In genomic region chr17:70622382-70623260, GRCh38 we compare ENCODE assay signal across 8 cellular contexts.
DNase-seq lines count a peak whose midpoint lies in the region; ATAC-seq and TF ChIP-seq lines count a peak whose summit lies in the region.

No MANE protein-coding gene starts in this region.

- no peaks in the 10 kb centered on the region for H3K9me3 ChIP-seq in PC-3 (ENCODE audit: low read length)
- no peaks in the 10 kb centered on the region for H3K9me3 ChIP-seq in naive thymus-derived CD4-positive, alpha-beta T cell (ENCODE audit: control insufficient read depth in 2 of 3, low read length in 3 of 3)

- H3K9me3 Mint-ChIP-seq in naive thymus-derived CD4-positive, alpha-beta T cell = peaks cover 0 to 7% (median 0%) of the 10 kb centered on the region in 11 donors

- peak overlapping the region; percentile 22 for H2AFZ ChIP-seq in PC-3 (ENCODE audit: low read length)

- peak; percentile 92 for TF ChIP-seq RAD21 in Ishikawa (IDR thresholded peaks at IDR 0.05; ENCODE audit: low read depth)

- H3K4me3 ChIP-seq in PC-3 (ENCODE audit: low read length) = peak overlapping the region; percentile 4; the same call in 1 of the 2 replicates
- no peak overlapping the region for H3K4me3 ChIP-seq in naive thymus-derived CD4-positive, alpha-beta T cell (ENCODE audit: low read length)

- H4K20me1 ChIP-seq in PC-3 (ENCODE audit: low read length) = no peaks in the 10 kb centered on the region

- intact Hi-C loops in PC-3 (cut with micrococcal nuclease) = loop anchor here (1.0 to 10.0 kb wide), 7 partner anchors 440 to 1096 kb away; no protein-coding TSS in a partner anchor
- intact Hi-C loops in naive thymus-derived CD4-positive, alpha-beta T cell (cut with micrococcal nuclease) = no loop called here

- H3F3A ChIP-seq in PC-3 (ENCODE audit: low read length, unreplicated experiment) = no peaks in the 10 kb centered on the region

- ATAC-seq in PC-3 = peak; percentile 90
- ATAC-seq in naive thymus-derived CD4-positive, alpha-beta T cell = peak; percentile 54
- ATAC-seq in GM18909 (IDR thresholded peaks at IDR 0.05; ENCODE audit: poor library complexity, unreplicated experiment) = no peak

- CTCF ChIA-PET in PC-3 (lab: Charles Lee) = interaction anchor here (0.7 to 1.2 kb wide), 2 partner anchors 441 to 454 kb away, joined by 3 to 5 read pairs; no protein-coding TSS in a partner anchor
- CTCF ChIA-PET in naive thymus-derived CD4-positive, alpha-beta T cell (lab: Charles Lee) = no interaction called here

- peaks cover 0 to under 1% (median 0%) of the 10 kb centered on the region in 5 donors for H3K27me3 Mint-ChIP-seq in naive thymus-derived CD4-positive, alpha-beta T cell

- H3K4me1 Mint-ChIP-seq in naive thymus-derived CD4-positive, alpha-beta T cell = peaks cover 0 to 7% (median 2%) of the 10 kb centered on the region in 7 donors

- H3K4me3 Mint-ChIP-seq in naive thymus-derived CD4-positive, alpha-beta T cell = peak overlapping the region in 4 of 10 donors; percentile 2 to 43 (median 28)

- H3K27ac Mint-ChIP-seq in naive thymus-derived CD4-positive, alpha-beta T cell = no peak overlapping the region

- peak overlapping the region; percentile 57 for H3K4me2 ChIP-seq in PC-3 (ENCODE audit: low read length)

- H3K9me2 ChIP-seq in PC-3 (replicated peaks; ENCODE audit: low read length) = no peaks in the 10 kb centered on the region

- H3K36me3 Mint-ChIP-seq in naive thymus-derived CD4-positive, alpha-beta T cell = peaks cover 0 to 1% (median 0%) of the 10 kb centered on the region in 5 donors

- H3K79me2 ChIP-seq in PC-3 (ENCODE audit: low read length) = no peaks in the 10 kb centered on the region

- H3K27me3 ChIP-seq in PC-3 (ENCODE audit: low read length) = no peaks in the 10 kb centered on the region
- no peaks in the 10 kb centered on the region for H3K27me3 ChIP-seq in naive thymus-derived CD4-positive, alpha-beta T cell (ENCODE audit: control insufficient read depth in 2 of 2, insufficient read depth in 2 of 2, low read length in 2 of 2)

- peaks cover 3% of the 10 kb centered on the region; the same call in 1 of the 2 replicates for H3K4me1 ChIP-seq in PC-3 (ENCODE audit: insufficient read depth, low read length)
- H3K4me1 ChIP-seq in naive thymus-derived CD4-positive, alpha-beta T cell (ENCODE audit: control insufficient read depth in 2 of 2, insufficient read depth in 2 of 2, low read length in 2 of 2) = no peaks in the 10 kb centered on the region

- H3K36me3 ChIP-seq in PC-3 (ENCODE audit: low read depth, low read length) = no peaks in the 10 kb centered on the region
- no peaks in the 10 kb centered on the region for H3K36me3 ChIP-seq in naive thymus-derived CD4-positive, alpha-beta T cell (ENCODE audit: control insufficient read depth in 2 of 3, insufficient read depth in 3 of 3, low read length in 3 of 3)

- H3K9ac ChIP-seq in PC-3 (ENCODE audit: low read length) = no peak overlapping the region

- TF ChIP-seq EP300 in Ishikawa (IDR thresholded peaks at IDR 0.05; ENCODE audit: borderline replicate concordance) = no peak

- BruUV-seq in PC-3 (replicated peaks; lab: Mats Ljungman, UMichigan) = no TSS peak

- peak; percentile 97 for TF ChIP-seq CTCF in PC-3 (conservative IDR thresholded peaks at IDR 0.05; ENCODE audit: low read depth, low read length)

- DNase-seq in DMS 273 treated with DMSO at 0.1 percent for 48 hours (lab: John Stamatoyannopoulos, UW) (peak; percentile 58), PC-3 (peak; percentile 80), epidermal melanocyte (ENCODE audit: insufficient read length, low spot score) (peak; percentile 24), activated gamma-delta T cell treated with Interleukin-2 at 50 U/mL for 16 hours (no peak)
- DNase-seq in naive thymus-derived CD4-positive, alpha-beta T cell = peak in 1 of 9 donors; percentile 9
- DNase-seq in activated CD4-positive, CD25-positive, alpha-beta regulatory T cell treated with anti-CD3 and anti-CD28 coated beads, Interleukin-2, amount 50 U/mL, for 72 hours = no peak

- POLR2A ChIA-PET in PC-3 (lab: Charles Lee; ENCODE audit: unreplicated experiment) = no interaction called here
- POLR2A ChIA-PET in naive thymus-derived CD4-positive, alpha-beta T cell (lab: Charles Lee) = no interaction called here

- H3K27ac ChIP-seq in PC-3 (ENCODE audit: low read length) = no peak overlapping the region
- H3K27ac ChIP-seq in naive thymus-derived CD4-positive, alpha-beta T cell (ENCODE audit: low read depth, low read length) = no peak overlapping the region

TF ChIP-seq in Ishikawa, 13 proteins besides CTCF, POLR2A, EP300 and RAD21:
- no peak for TF ChIP-seq TEAD4 (IDR thresholded peaks at IDR 0.05)
- no peak for TF ChIP-seq FOXM1 (IDR thresholded peaks at IDR 0.05; ENCODE audit: borderline replicate concordance, low read depth)

Comparison
In these comparisons a context has a peak if more than half of its experiments do, and no peak if none do; other contexts are left out.
1. DNase-seq: peak in DMS 273 treated with DMSO at 0.1 percent for 48 hours (single experiment), PC-3 (single experiment) and epidermal melanocyte (single experiment); none in activated gamma-delta T cell treated with Interleukin-2 at 50 U/mL for 16 hours (single experiment) and activated CD4-positive, CD25-positive, alpha-beta regulatory T cell treated with anti-CD3 and anti-CD28 coated beads, Interleukin-2, amount 50 U/mL, for 72 hours (single experiment).